In genomic region chr12:48189331-48190125, GRCh38 we compare ENCODE assay signal across 1 cellular context.
TF ChIP-seq lines count a peak whose summit lies in the region.

No MANE protein-coding gene starts in this region.

TF ChIP-seq in SK-N-SH treated with all-trans-retinoic acid at 6 μM for 48 hours, 23 proteins besides CTCF, POLR2A, EP300 and RAD21 (continued from another document):
- no peak for TF ChIP-seq TSHZ2 (CRISPR knock-in tag; IDR thresholded peaks at IDR 0.05)
- no peak for TF ChIP-seq ISL1 (CRISPR knock-in tag; IDR thresholded peaks at IDR 0.05)
- TF ChIP-seq RARB (CRISPR knock-in tag; IDR thresholded peaks at IDR 0.05): no peak
- no peak for TF ChIP-seq ZFP3 (CRISPR knock-in tag; IDR thresholded peaks at IDR 0.05)
